ENCODE assay signal across 25 cellular contexts in genomic region chr12:54206807-54207206, GRCh38.
"Had no signal": no experiment of that assay in that cellular context is flagged by ENCODE, and none has a peak within 500 bp of the region (broad histone marks: within the 10 kb centered on the region; RNA-seq: fewer than 3 reads in every experiment).

No MANE protein-coding gene starts in this region.

- H3K36me3 Mint-ChIP-seq: activated CD4-positive, alpha-beta memory T cell treated with anti-CD3 and anti-CD28 coated beads for 36 hours; activated naive CD4-positive, alpha-beta T cell treated with anti-CD3 and anti-CD28 coated beads, Interleukin-2, amount 10 ng/mL, durations not matched to agents 7 days and 5 days; activated naive CD8-positive, alpha-beta T cell treated with anti-CD3 and anti-CD28 coated beads for 36 hours had no signal

- H3K4me3 Mint-ChIP-seq: activated B cell treated with CpG ODN at 0.5 μM for 24 hours; activated CD4-positive, alpha-beta memory T cell treated with anti-CD3 and anti-CD28 coated beads for 36 hours; activated CD4-positive, alpha-beta T cell treated with anti-CD3 and anti-CD28 coated beads, Interleukin-2, amount 10 ng/mL, durations not matched to agents 24 days and 14 days; activated naive CD4-positive, alpha-beta T cell treated with anti-CD3 and anti-CD28 coated beads, Interleukin-2, amount 10 ng/mL, durations not matched to agents 7 days and 5 days; activated naive CD8-positive, alpha-beta T cell treated with anti-CD3 and anti-CD28 coated beads for 36 hours; activated T-helper 17 cell treated with anti-CD3 and anti-CD28 coated beads, Interleukin-2, amount 50 U/mL, for 72 hours; T-helper 17 cell had no signal

- H3K36me3 ChIP-seq: brain microvascular endothelial cell, cardiac muscle cell, SJCRH30 had no signal

- H3K9me3 Mint-ChIP-seq: activated B cell treated with CpG ODN at 0.5 μM for 24 hours; activated CD4-positive, alpha-beta memory T cell treated with anti-CD3 and anti-CD28 coated beads for 36 hours; activated CD4-positive, alpha-beta T cell treated with anti-CD3 and anti-CD28 coated beads, Interleukin-2, amount 10 ng/mL, durations not matched to agents 24 days and 14 days; activated naive CD4-positive, alpha-beta T cell treated with anti-CD3 and anti-CD28 coated beads, Interleukin-2, amount 10 ng/mL, durations not matched to agents 7 days and 5 days; activated naive CD8-positive, alpha-beta T cell treated with anti-CD3 and anti-CD28 coated beads for 36 hours; activated T-helper 17 cell treated with anti-CD3 and anti-CD28 coated beads, Interleukin-2, amount 50 U/mL, for 72 hours had no signal

- H3K4me1 Mint-ChIP-seq: activated naive CD8-positive, alpha-beta T cell treated with anti-CD3 and anti-CD28 coated beads for 36 hours had no signal

- H3K4me1 ChIP-seq: SJCRH30 had no signal

- H3K27ac ChIP-seq: brain microvascular endothelial cell, cardiac muscle cell, RWPE1, SJCRH30 had no signal

- DNase-seq: activated B cell treated with CpG ODN at 0.5 μM for 24 hours; activated CD4-positive, alpha-beta memory T cell treated with anti-CD3 and anti-CD28 coated beads for 36 hours; activated CD4-positive, alpha-beta T cell treated with anti-CD3 and anti-CD28 coated beads for 1 hour; activated CD4-positive, alpha-beta T cell treated with anti-CD3 and anti-CD28 coated beads, Interleukin-2, amount 10 ng/mL, durations not matched to agents 24 days and 14 days; activated gamma-delta T cell; activated naive CD4-positive, alpha-beta T cell treated with anti-CD3 and anti-CD28 coated beads, Interleukin-2, amount 10 ng/mL, durations not matched to agents 7 days and 5 days; activated naive CD8-positive, alpha-beta T cell treated with anti-CD3 and anti-CD28 coated beads for 36 hours; activated T-cell treated with anti-CD3 and anti-CD28 coated beads for 4 hours; activated T-cell treated with anti-CD3 and anti-CD28 coated beads, Interleukin-2, amount 50 U/mL, for 48 hours; brain microvascular endothelial cell; Kasumi-1; KBM-7; NCI-H1105 treated with DMSO at 0.1 percent for 48 hours; NCI-H1436 treated with DMSO at 0.1 percent for 48 hours; NCI-H1930; NCI-H774; NK-92 treated with Interleukin-12 subunit alpha and Interleukin-12 subunit beta, amount 100 ng/mL, for 24 hours; OCI-M1; Right ventricle myocardium superior; SJCRH30; T-helper 17 cell; T-helper 9 cell had no signal

- H3K9me3 ChIP-seq: SJCRH30 had no signal

- H3K4me3 ChIP-seq: cardiac muscle cell, SJCRH30 had no signal

- H3K27ac Mint-ChIP-seq: activated B cell treated with CpG ODN at 0.5 μM for 24 hours; activated CD4-positive, alpha-beta memory T cell treated with anti-CD3 and anti-CD28 coated beads for 36 hours; activated CD4-positive, alpha-beta T cell treated with anti-CD3 and anti-CD28 coated beads, Interleukin-2, amount 10 ng/mL, durations not matched to agents 24 days and 14 days; activated naive CD4-positive, alpha-beta T cell treated with anti-CD3 and anti-CD28 coated beads, Interleukin-2, amount 10 ng/mL, durations not matched to agents 7 days and 5 days; activated naive CD8-positive, alpha-beta T cell treated with anti-CD3 and anti-CD28 coated beads for 36 hours; activated T-helper 17 cell treated with anti-CD3 and anti-CD28 coated beads, Interleukin-2, amount 50 U/mL, for 72 hours; T-helper 17 cell had no signal
